Comparison of ENCODE assay signal across 1 cellular context in genomic region chr17:1592751-1593629, GRCh38.
TF ChIP-seq lines count a peak whose summit lies in the region.

No MANE protein-coding gene starts in this region.

TF ChIP-seq in K562, 482 proteins besides CTCF, POLR2A, EP300 and RAD21:
- TF ChIP-seq RFX5 (IDR thresholded peaks at IDR 0.05; ENCODE audit: low read depth, low read length) (no peak), PHF21A (IDR thresholded peaks at IDR 0.05; ENCODE audit: borderline replicate concordance, low read depth) (no peak), POU5F1 (IDR thresholded peaks at IDR 0.05; ENCODE audit: borderline replicate concordance, low read depth, low read length, partially characterized antibody) (no peak), CBX8 (IDR thresholded peaks at IDR 0.05; ENCODE audit: borderline replicate concordance, extremely low read depth, low read depth, low read length, poor library complexity, severe bottlenecking) (no peak), CBFA2T2 (conservative IDR thresholded peaks at IDR 0.05) (0 out of 2 replicates have a peak, but pooled peaks have one; percentile 9), MED1 (CRISPR knock-in tag; IDR thresholded peaks at IDR 0.05; ENCODE audit: borderline replicate concordance) (no peak), ETV5 (CRISPR knock-in tag; IDR thresholded peaks at IDR 0.05; ENCODE audit: low read depth) (no peak), CBFA2T3 (IDR thresholded peaks at IDR 0.05) (peak; percentile 27; the same call in 1 of the 2 replicates), SIN3A (IDR thresholded peaks at IDR 0.05; ENCODE audit: borderline replicate concordance in 2 of 2, control insufficient read depth in 1 of 2, low read depth in 2 of 2, low read length in 2 of 2) (no peak), ZNF253 (CRISPR knock-in tag; conservative IDR thresholded peaks at IDR 0.05) (no peak), E2F3 (CRISPR knock-in tag; IDR thresholded peaks at IDR 0.05) (no peak), TAL1 (IDR thresholded peaks at IDR 0.05) (no peak), ZNF766 (CRISPR knock-in tag; conservative IDR thresholded peaks at IDR 0.05) (0 out of 2 replicates have a peak, but pooled peaks have one; percentile 44), NCOA4 (IDR thresholded peaks at IDR 0.05; ENCODE audit: partially characterized antibody) (no peak), CEBPZ (IDR thresholded peaks at IDR 0.05; ENCODE audit: borderline replicate concordance, low read depth, low read length) (no peak)
- TF ChIP-seq, protein P1, sequence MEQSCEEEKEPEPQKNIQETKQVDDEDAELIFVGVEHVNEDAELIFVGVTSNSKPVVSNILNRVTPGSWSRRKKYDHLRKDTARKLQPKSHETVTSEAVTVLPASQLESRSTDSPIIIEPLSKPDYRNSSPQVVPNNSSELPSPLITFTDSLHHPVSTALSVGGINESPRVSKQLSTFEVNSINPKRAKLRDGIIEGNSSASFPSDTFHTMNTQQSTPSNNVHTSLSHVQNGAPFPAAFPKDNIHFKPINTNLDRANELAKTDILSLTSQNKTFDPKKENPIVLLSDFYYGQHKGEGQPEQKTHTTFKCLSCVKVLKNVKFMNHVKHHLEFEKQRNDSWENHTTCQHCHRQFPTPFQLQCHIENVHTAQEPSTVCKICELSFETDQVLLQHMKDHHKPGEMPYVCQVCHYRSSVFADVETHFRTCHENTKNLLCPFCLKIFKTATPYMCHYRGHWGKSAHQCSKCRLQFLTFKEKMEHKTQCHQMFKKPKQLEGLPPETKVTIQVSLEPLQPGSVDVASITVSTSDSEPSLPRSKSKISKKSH (CRISPR knock-in tag; IDR thresholded peaks at IDR 0.05), result no peak
- TF ChIP-seq, protein P2, sequence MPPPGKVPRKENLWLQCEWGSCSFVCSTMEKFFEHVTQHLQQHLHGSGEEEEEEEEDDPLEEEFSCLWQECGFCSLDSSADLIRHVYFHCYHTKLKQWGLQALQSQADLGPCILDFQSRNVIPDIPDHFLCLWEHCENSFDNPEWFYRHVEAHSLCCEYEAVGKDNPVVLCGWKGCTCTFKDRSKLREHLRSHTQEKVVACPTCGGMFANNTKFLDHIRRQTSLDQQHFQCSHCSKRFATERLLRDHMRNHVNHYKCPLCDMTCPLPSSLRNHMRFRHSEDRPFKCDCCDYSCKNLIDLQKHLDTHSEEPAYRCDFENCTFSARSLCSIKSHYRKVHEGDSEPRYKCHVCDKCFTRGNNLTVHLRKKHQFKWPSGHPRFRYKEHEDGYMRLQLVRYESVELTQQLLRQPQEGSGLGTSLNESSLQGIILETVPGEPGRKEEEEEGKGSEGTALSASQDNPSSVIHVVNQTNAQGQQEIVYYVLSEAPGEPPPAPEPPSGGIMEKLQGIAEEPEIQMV (tag; conservative IDR thresholded peaks at IDR 0.05; ENCODE audit: low read depth), result no peak
- TF ChIP-seq, protein P3, sequence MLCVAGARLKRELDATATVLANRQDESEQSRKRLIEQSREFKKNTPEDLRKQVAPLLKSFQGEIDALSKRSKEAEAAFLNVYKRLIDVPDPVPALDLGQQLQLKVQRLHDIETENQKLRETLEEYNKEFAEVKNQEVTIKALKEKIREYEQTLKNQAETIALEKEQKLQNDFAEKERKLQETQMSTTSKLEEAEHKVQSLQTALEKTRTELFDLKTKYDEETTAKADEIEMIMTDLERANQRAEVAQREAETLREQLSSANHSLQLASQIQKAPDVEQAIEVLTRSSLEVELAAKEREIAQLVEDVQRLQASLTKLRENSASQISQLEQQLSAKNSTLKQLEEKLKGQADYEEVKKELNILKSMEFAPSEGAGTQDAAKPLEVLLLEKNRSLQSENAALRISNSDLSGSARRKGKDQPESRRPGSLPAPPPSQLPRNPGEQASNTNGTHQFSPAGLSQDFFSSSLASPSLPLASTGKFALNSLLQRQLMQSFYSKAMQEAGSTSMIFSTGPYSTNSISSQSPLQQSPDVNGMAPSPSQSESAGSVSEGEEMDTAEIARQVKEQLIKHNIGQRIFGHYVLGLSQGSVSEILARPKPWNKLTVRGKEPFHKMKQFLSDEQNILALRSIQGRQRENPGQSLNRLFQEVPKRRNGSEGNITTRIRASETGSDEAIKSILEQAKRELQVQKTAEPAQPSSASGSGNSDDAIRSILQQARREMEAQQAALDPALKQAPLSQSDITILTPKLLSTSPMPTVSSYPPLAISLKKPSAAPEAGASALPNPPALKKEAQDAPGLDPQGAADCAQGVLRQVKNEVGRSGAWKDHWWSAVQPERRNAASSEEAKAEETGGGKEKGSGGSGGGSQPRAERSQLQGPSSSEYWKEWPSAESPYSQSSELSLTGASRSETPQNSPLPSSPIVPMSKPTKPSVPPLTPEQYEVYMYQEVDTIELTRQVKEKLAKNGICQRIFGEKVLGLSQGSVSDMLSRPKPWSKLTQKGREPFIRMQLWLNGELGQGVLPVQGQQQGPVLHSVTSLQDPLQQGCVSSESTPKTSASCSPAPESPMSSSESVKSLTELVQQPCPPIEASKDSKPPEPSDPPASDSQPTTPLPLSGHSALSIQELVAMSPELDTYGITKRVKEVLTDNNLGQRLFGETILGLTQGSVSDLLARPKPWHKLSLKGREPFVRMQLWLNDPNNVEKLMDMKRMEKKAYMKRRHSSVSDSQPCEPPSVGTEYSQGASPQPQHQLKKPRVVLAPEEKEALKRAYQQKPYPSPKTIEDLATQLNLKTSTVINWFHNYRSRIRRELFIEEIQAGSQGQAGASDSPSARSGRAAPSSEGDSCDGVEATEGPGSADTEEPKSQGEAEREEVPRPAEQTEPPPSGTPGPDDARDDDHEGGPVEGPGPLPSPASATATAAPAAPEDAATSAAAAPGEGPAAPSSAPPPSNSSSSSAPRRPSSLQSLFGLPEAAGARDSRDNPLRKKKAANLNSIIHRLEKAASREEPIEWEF (CRISPR knock-in tag; IDR thresholded peaks at IDR 0.05), result no peak
- TF ChIP-seq, protein P4, sequence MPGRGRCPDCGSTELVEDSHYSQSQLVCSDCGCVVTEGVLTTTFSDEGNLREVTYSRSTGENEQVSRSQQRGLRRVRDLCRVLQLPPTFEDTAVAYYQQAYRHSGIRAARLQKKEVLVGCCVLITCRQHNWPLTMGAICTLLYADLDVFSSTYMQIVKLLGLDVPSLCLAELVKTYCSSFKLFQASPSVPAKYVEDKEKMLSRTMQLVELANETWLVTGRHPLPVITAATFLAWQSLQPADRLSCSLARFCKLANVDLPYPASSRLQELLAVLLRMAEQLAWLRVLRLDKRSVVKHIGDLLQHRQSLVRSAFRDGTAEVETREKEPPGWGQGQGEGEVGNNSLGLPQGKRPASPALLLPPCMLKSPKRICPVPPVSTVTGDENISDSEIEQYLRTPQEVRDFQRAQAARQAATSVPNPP (IDR thresholded peaks at IDR 0.05; ENCODE audit: borderline replicate concordance, insufficient read depth, insufficient read length), result no peak
- TF ChIP-seq, protein P5, sequence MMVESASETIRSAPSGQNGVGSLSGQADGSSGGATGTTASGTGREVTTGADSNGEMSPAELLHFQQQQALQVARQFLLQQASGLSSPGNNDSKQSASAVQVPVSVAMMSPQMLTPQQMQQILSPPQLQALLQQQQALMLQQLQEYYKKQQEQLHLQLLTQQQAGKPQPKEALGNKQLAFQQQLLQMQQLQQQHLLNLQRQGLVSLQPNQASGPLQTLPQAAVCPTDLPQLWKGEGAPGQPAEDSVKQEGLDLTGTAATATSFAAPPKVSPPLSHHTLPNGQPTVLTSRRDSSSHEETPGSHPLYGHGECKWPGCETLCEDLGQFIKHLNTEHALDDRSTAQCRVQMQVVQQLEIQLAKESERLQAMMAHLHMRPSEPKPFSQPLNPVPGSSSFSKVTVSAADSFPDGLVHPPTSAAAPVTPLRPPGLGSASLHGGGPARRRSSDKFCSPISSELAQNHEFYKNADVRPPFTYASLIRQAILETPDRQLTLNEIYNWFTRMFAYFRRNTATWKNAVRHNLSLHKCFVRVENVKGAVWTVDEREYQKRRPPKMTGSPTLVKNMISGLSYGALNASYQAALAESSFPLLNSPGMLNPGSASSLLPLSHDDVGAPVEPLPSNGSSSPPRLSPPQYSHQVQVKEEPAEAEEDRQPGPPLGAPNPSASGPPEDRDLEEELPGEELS (CRISPR knock-in tag; IDR thresholded peaks at IDR 0.05; ENCODE audit: borderline replicate concordance), result no peak
